In genomic region chr1:203126866-203127671, GRCh38 we compare ENCODE assay signal across 8 cellular contexts. TPM values are rescaled to one million over a fixed set of nuclear protein-coding genes. Genes with fewer than 3 reads are reported as not detected.
A peak's percentile ranks its signal among the peaks of the same experiment; 100 is the strongest.
DNase-seq lines count a peak whose midpoint lies in the region; ATAC-seq and TF ChIP-seq lines count a peak whose summit lies in the region.

No MANE protein-coding gene starts in this region.

- CTCF ChIA-PET in CD4-positive, alpha-beta memory T cell (lab: Charles Lee; ENCODE audit: partially characterized antibody), result no interaction called here

- no peak overlapping the region for H2BK5ac ChIP-seq in trophoblast cell (ENCODE audit: low read depth, low read length, poor library complexity)

- no peak overlapping the region for H2AK5ac ChIP-seq in trophoblast cell (ENCODE audit: low read length)

- H2AFZ ChIP-seq in fibroblast of lung (ENCODE audit: low read length), result no peak overlapping the region
- H2AFZ ChIP-seq in trophoblast cell (ENCODE audit: insufficient read depth, low read length, poor library complexity), result no peak overlapping the region

- no peaks in the 10 kb centered on the region for H3K79me1 ChIP-seq in trophoblast cell (ENCODE audit: low read length)

- no peak overlapping the region for H3K14ac ChIP-seq in trophoblast cell (ENCODE audit: low read length)

- H3K4me3 Mint-ChIP-seq in CD4-positive, alpha-beta memory T cell, result peak overlapping the region in 7 of 8 donors; percentile 7 to 65 (median 49)

- H3K79me2 ChIP-seq in fibroblast of lung (ENCODE audit: control insufficient read depth, insufficient read depth, low read length) (no peaks in the 10 kb centered on the region), trophoblast cell (ENCODE audit: control insufficient read depth, insufficient read depth, low read length, poor library complexity) (no peaks in the 10 kb centered on the region)

- H4K91ac ChIP-seq in trophoblast cell (ENCODE audit: low read depth, low read length), result no peak overlapping the region

- H3K36me3 ChIP-seq in CD4-positive, alpha-beta memory T cell (ENCODE audit: insufficient read depth, low read length), result no peaks in the 10 kb centered on the region
- H3K36me3 ChIP-seq in fibroblast of lung (ENCODE audit: control insufficient read depth, insufficient read depth, low read length) (no peaks in the 10 kb centered on the region), trophoblast cell (ENCODE audit: control insufficient read depth in 1 of 2, insufficient read depth in 2 of 2, low read length in 2 of 2) (no peaks in the 10 kb centered on the region)

- ATAC-seq in GM18868 (IDR thresholded peaks at IDR 0.05; ENCODE audit: unreplicated experiment), result no peak

- peaks cover 7 to 13% (median 9%) of the 10 kb centered on the region in 4 donors for H3K4me1 Mint-ChIP-seq in CD4-positive, alpha-beta memory T cell

- TF ChIP-seq CTCF in LNCaP clone FGC (IDR thresholded peaks at IDR 0.05; ENCODE audit: control insufficient read depth, extremely low read depth, insufficient read depth) (no peak), fibroblast of lung (conservative IDR thresholded peaks at IDR 0.05 in 1 of 2, IDR thresholded peaks at IDR 0.05 in 1 of 2; ENCODE audit: low read depth in 1 of 2, low read length in 2 of 2) (no peak), GM13977 (IDR thresholded peaks at IDR 0.05; ENCODE audit: extremely low read depth, insufficient read depth, missing control alignments) (no peak)

- peaks cover 0 to 5% (median 0%) of the 10 kb centered on the region in 8 donors for H3K9me3 Mint-ChIP-seq in CD4-positive, alpha-beta memory T cell

- no peaks in the 10 kb centered on the region for H3K4me1 ChIP-seq in CD4-positive, alpha-beta memory T cell (ENCODE audit: insufficient read depth, low read length)
- H3K4me1 ChIP-seq in fibroblast of lung (ENCODE audit: control insufficient read depth, extremely low read depth, insufficient read depth, low read length) (peaks cover 4% of the 10 kb centered on the region), trophoblast cell (ENCODE audit: control insufficient read depth in 1 of 2, insufficient read depth in 2 of 2, low read length in 2 of 2) (peaks cover 3 to 7% of the 10 kb centered on the region in 2 experiments)

- WGBS in trophoblast cell (ENCODE audit: extremely low coverage, insufficient coverage, insufficient read length), result no CpG with 5 or more reads among the region's 12 CpGs

- H3K27me3 ChIP-seq in CD4-positive, alpha-beta memory T cell (ENCODE audit: insufficient read depth, low read length), result peaks cover 19% of the 10 kb centered on the region
- peaks cover 32% of the 10 kb centered on the region for H3K27me3 ChIP-seq in fibroblast of lung (ENCODE audit: control insufficient read depth, insufficient read depth, low read length)
- H3K27me3 ChIP-seq in trophoblast cell (ENCODE audit: insufficient read depth, low read length), result peaks cover 19% of the 10 kb centered on the region

- no peak overlapping the region for H4K8ac ChIP-seq in trophoblast cell (ENCODE audit: low read depth, low read length)

- no peaks in the 10 kb centered on the region for H3K9me3 ChIP-seq in CD4-positive, alpha-beta memory T cell (ENCODE audit: control insufficient read depth in 1 of 2, low read length in 2 of 2)
- H3K9me3 ChIP-seq in fibroblast of lung (ENCODE audit: control insufficient read depth, insufficient read depth, low read depth, low read length) (no peaks in the 10 kb centered on the region), trophoblast cell (ENCODE audit: insufficient read depth, low read depth, low read length) (peaks cover 1% of the 10 kb centered on the region)

- H3K23ac ChIP-seq in trophoblast cell (ENCODE audit: low read length), result no peak overlapping the region

- no peak for DNase-seq in CD4-positive, alpha-beta memory T cell
- DNase-seq in LNCaP clone FGC (ENCODE audit: low read depth) (no peak), fibroblast of lung (ENCODE audit: low read depth in 2 of 2) (peak in 1 of 2 donors; percentile 48), trophoblast cell (no peak), NCI-H510A treated with DMSO at 0.1 percent for 48 hours (lab: John Stamatoyannopoulos, UW) (no peak), iPS-NIHi11 (ENCODE audit: low spot score) (no peak), GM13977 (ENCODE audit: low spot score) (no peak)

- peaks cover under 1% of the 10 kb centered on the region for H4K20me1 ChIP-seq in fibroblast of lung (ENCODE audit: control insufficient read depth, extremely low read depth, insufficient read depth, low read length)

- H2BK12ac ChIP-seq in trophoblast cell (ENCODE audit: low read length), result no peak overlapping the region

- H3K4me3 ChIP-seq in CD4-positive, alpha-beta memory T cell (ENCODE audit: low read length in 2 of 2), result no peak overlapping the region
- H3K4me3 ChIP-seq in LNCaP clone FGC (ENCODE audit: low read depth, low read length) (peak overlapping the region; percentile 51), fibroblast of lung (replicated peaks in 1 of 4; ENCODE audit: control extremely low read depth in 1 of 4, insufficient read depth in 1 of 4, low read depth in 3 of 4, low read length in 4 of 4) (peak overlapping the region in 1 of 4 experiments; percentile 54), trophoblast cell (ENCODE audit: low read depth, low read length) (no peak overlapping the region)

- no peak overlapping the region for H2BK120ac ChIP-seq in trophoblast cell (ENCODE audit: insufficient read depth, low read length, poor library complexity)

- intact Hi-C loops in CD4-positive, alpha-beta memory T cell (cut with micrococcal nuclease), result no loop called here

- no peak overlapping the region for H3K27ac ChIP-seq in CD4-positive, alpha-beta memory T cell (ENCODE audit: low read depth, low read length)
- no peak overlapping the region for H3K27ac ChIP-seq in fibroblast of lung (ENCODE audit: insufficient read depth, low read length)
- no peak overlapping the region for H3K27ac ChIP-seq in trophoblast cell (ENCODE audit: low read depth, low read length)

- no peak overlapping the region for H3K9ac ChIP-seq in fibroblast of lung (ENCODE audit: insufficient read depth, low read length)
- no peak overlapping the region for H3K9ac ChIP-seq in trophoblast cell (ENCODE audit: low read length)

- H4K12ac ChIP-seq in trophoblast cell (ENCODE audit: low read depth, low read length), result no peak overlapping the region

- in situ Hi-C loops in GM13977 (cut with MboI; ENCODE audit: low pct_unique_long_range_greater_than_20kb, low sequenced_read_pairs, unreplicated experiment), result no loop called here

- no peak overlapping the region for H3K4ac ChIP-seq in trophoblast cell (ENCODE audit: low read depth, low read length)

- H3K4me2 ChIP-seq in fibroblast of lung (ENCODE audit: extremely low read depth, insufficient read depth, low read length) (peak overlapping the region; percentile 25), trophoblast cell (ENCODE audit: low read length) (peak overlapping the region; percentile 55)

- POLR2A ChIA-PET in CD4-positive, alpha-beta memory T cell (lab: Charles Lee; ENCODE audit: partially characterized antibody), result no interaction called here

- H3K36me3 Mint-ChIP-seq in CD4-positive, alpha-beta memory T cell, result no peaks in the 10 kb centered on the region

- no peak overlapping the region for H3K27ac Mint-ChIP-seq in CD4-positive, alpha-beta memory T cell

- H3K27me3 Mint-ChIP-seq in CD4-positive, alpha-beta memory T cell, result peaks cover 35 to 48% of the 10 kb centered on the region in 2 donors

- H3K18ac ChIP-seq in trophoblast cell (ENCODE audit: low read length), result no peak overlapping the region

RNA-seq across cellular contexts. Expression of gene ADORA1, which starts 0.5 kb away (rescaled TPM):
- total RNA-seq in CD4-positive, alpha-beta memory T cell, result not detected
- polyA plus RNA-seq in CD4-positive, alpha-beta memory T cell, result under 1 TPM in 1 of 2 donors, not detected in 1; 0.10 TPM
- 1.5 and 10.8 TPM in 2 replicates for total RNA-seq in fibroblast of lung
- 1.3 and 6.1 TPM in 2 replicates for polyA plus RNA-seq in fibroblast of lung
- 1.9 and 7.1 TPM in 2 replicates for polyA plus RNA-seq in fibroblast of lung (2012)
- polyA minus RNA-seq in fibroblast of lung (ENCODE audit: low replicate concordance), result 2.4 and 16.7 TPM in 2 replicates
- 1.3 and 1.4 TPM in 2 replicates for polyA plus RNA-seq in trophoblast cell (2013)

RNA-seq across cellular contexts. Expression of gene MYOG, which starts 41.3 kb away (rescaled TPM):
- not detected for total RNA-seq in CD4-positive, alpha-beta memory T cell
- not detected for polyA plus RNA-seq in CD4-positive, alpha-beta memory T cell
- total RNA-seq in fibroblast of lung, result not detected in 2 replicates
- polyA plus RNA-seq in fibroblast of lung, result 0.03 TPM in 1 of 2 replicates, not detected in the other
- not detected in 2 replicates for polyA plus RNA-seq in fibroblast of lung (2012)
- polyA minus RNA-seq in fibroblast of lung (ENCODE audit: low replicate concordance), result not detected in 2 replicates
- polyA plus RNA-seq in trophoblast cell (2013), result not detected in 2 replicates

RNA-seq across cellular contexts. Expression of gene MYBPH, which starts 48.6 kb away (rescaled TPM):
- total RNA-seq in CD4-positive, alpha-beta memory T cell, result not detected
- not detected for polyA plus RNA-seq in CD4-positive, alpha-beta memory T cell
- 0.17 and 0.26 TPM in 2 replicates for total RNA-seq in fibroblast of lung
- 0.71 and 5.5 TPM in 2 replicates for polyA plus RNA-seq in fibroblast of lung
- 1.1 and 11.3 TPM in 2 replicates for polyA plus RNA-seq in fibroblast of lung (2012)
- 2.2 and 9.4 TPM in 2 replicates for polyA minus RNA-seq in fibroblast of lung (ENCODE audit: low replicate concordance)
- polyA plus RNA-seq in trophoblast cell (2013), result not detected in 2 replicates

RNA-seq across cellular contexts. Expression of gene CHI3L1, which starts 59.4 kb away (rescaled TPM):
- 1 to 10 TPM; 5.2 to 5.7 TPM for total RNA-seq in CD4-positive, alpha-beta memory T cell
- not detected for polyA plus RNA-seq in CD4-positive, alpha-beta memory T cell
- 3.0 and 17.5 TPM in 2 replicates for total RNA-seq in fibroblast of lung
- polyA plus RNA-seq in fibroblast of lung, result 4.2 and 42.8 TPM in 2 replicates
- polyA plus RNA-seq in fibroblast of lung (2012), result 3.6 and 31.3 TPM in 2 replicates
- 2.0 and 22.4 TPM in 2 replicates for polyA minus RNA-seq in fibroblast of lung (ENCODE audit: low replicate concordance)
- polyA plus RNA-seq in trophoblast cell (2013), result not detected in 2 replicates
